31 cellular contexts compared by ENCODE assay signal in genomic region chr17:48081858-48082257, GRCh38.
"Had no signal": no experiment of that assay in that cellular context is flagged by ENCODE, and none has a peak within 500 bp of the region (broad histone marks: within the 10 kb centered on the region; RNA-seq: fewer than 3 reads in every experiment).

No MANE protein-coding gene starts in this region.

- H3K4me2 ChIP-seq: neural progenitor cell had no signal

- H3K4me1 Mint-ChIP-seq: stimulated activated memory B cell treated with anti-CD40 and anti-IgM and Interleukin-4, amounts not matched to agents 10 μg/mL and 1 μg/mL and 100 μg/mL, for 72 hours had no signal

- H3K4me3 Mint-ChIP-seq: mesothelial cell of epicardium; naive B cell; natural killer cell treated with Interleukin-12 subunit alpha and Interleukin-12 subunit beta and Interleukin-15 and Interleukin-18, amount 100 ng/mL, for 72 hours; neural progenitor cell; stimulated activated memory B cell treated with anti-CD40 and anti-IgM and Interleukin-4, amounts not matched to agents 10 μg/mL and 1 μg/mL and 100 μg/mL, for 72 hours; type B pancreatic cell had no signal

- H2AFZ ChIP-seq: neural progenitor cell, parathyroid adenoma had no signal

- H3K9me3 ChIP-seq: colonic mucosa, esophagus squamous epithelium, heart right ventricle, left lung, mucosa of descending colon, prostate gland, right atrium auricular region, spleen, testis, tibial artery had no signal

- H3K9ac ChIP-seq: neural progenitor cell, parathyroid adenoma had no signal

- H3K36me3 Mint-ChIP-seq: naive B cell; natural killer cell treated with Interleukin-12 subunit alpha and Interleukin-12 subunit beta and Interleukin-15 and Interleukin-18, amount 100 ng/mL, for 72 hours; stimulated activated memory B cell treated with anti-CD40 and anti-IgM and Interleukin-4, amounts not matched to agents 10 μg/mL and 1 μg/mL and 100 μg/mL, for 72 hours; type B pancreatic cell had no signal

- ATAC-seq: heart right ventricle; left cardiac atrium; left lung; mucosa of descending colon; natural killer cell treated with Interleukin-12 subunit alpha and Interleukin-12 subunit beta and Interleukin-15 and Interleukin-18, amount 100 ng/mL, for 72 hours; stimulated activated memory B cell treated with anti-CD40 and anti-IgM and Interleukin-4, amounts not matched to agents 10 μg/mL and 1 μg/mL and 100 μg/mL, for 72 hours; stimulated activated naive CD8-positive, alpha-beta T cell treated with anti-CD3 and anti-CD28 coated beads, Interleukin-15, Interleukin-2, amounts not matched to agents 100 U/mL and 50 U/mL, for 24 hours had no signal

- H3K9me3 Mint-ChIP-seq: mesothelial cell of epicardium; naive B cell; natural killer cell treated with Interleukin-12 subunit alpha and Interleukin-12 subunit beta and Interleukin-15 and Interleukin-18, amount 100 ng/mL, for 72 hours; neural progenitor cell; stimulated activated memory B cell treated with anti-CD40 and anti-IgM and Interleukin-4, amounts not matched to agents 10 μg/mL and 1 μg/mL and 100 μg/mL, for 72 hours; type B pancreatic cell had no signal

- H3K27me3 ChIP-seq: colonic mucosa, esophagus squamous epithelium, heart right ventricle, left lung, neural progenitor cell, right atrium auricular region, spleen, testis, tibial artery had no signal

- H3K36me3 ChIP-seq: colonic mucosa, neural progenitor cell, prostate gland had no signal

- H3K4me3 ChIP-seq: colonic mucosa, esophagus squamous epithelium, heart right ventricle, left lung, mucosa of descending colon, neural progenitor cell, prostate gland, right atrium auricular region, skin epidermis, spleen, testis, tibial artery had no signal

- DNase-seq: colonic mucosa; dermis blood vessel endothelial cell; effector memory CD4-positive, alpha-beta T cell; erythroblast; esophagus squamous epithelium; foreskin melanocyte; glutamatergic neuron; heart right ventricle; hippocampal formation; left cardiac atrium; left lung; mesenchymal stem cell; mucosa of descending colon; naive B cell; stimulated activated CD4-positive, alpha-beta T cell treated with anti-CD3 and anti-CD28 coated beads, Interleukin-4, amount 100 ng/mL, for 4 hours; stimulated activated naive CD8-positive, alpha-beta T cell treated with anti-CD3 and anti-CD28 coated beads, Interleukin-15, Interleukin-2, amounts not matched to agents 100 U/mL and 50 U/mL, for 24 hours; substantia nigra; testis; tibial artery had no signal

- H3K4me1 ChIP-seq: colonic mucosa, neural progenitor cell, prostate gland, testis had no signal

- H3K27ac ChIP-seq: colonic mucosa, esophagus squamous epithelium, heart right ventricle, left lung, neural progenitor cell, parathyroid adenoma, prostate gland, right atrium auricular region, skin epidermis, spleen, testis, tibial artery had no signal

- H3K27me3 Mint-ChIP-seq: naive B cell; natural killer cell treated with Interleukin-12 subunit alpha and Interleukin-12 subunit beta and Interleukin-15 and Interleukin-18, amount 100 ng/mL, for 72 hours; stimulated activated memory B cell treated with anti-CD40 and anti-IgM and Interleukin-4, amounts not matched to agents 10 μg/mL and 1 μg/mL and 100 μg/mL, for 72 hours; type B pancreatic cell had no signal

- H3K27ac Mint-ChIP-seq: natural killer cell treated with Interleukin-12 subunit alpha and Interleukin-12 subunit beta and Interleukin-15 and Interleukin-18, amount 100 ng/mL, for 72 hours; neural progenitor cell; stimulated activated memory B cell treated with anti-CD40 and anti-IgM and Interleukin-4, amounts not matched to agents 10 μg/mL and 1 μg/mL and 100 μg/mL, for 72 hours; type B pancreatic cell had no signal

- FAIRE-seq: endometrium, islet of Langerhans had no signal
